8 cellular contexts compared by ENCODE assay signal in the genomic region with DNA sequence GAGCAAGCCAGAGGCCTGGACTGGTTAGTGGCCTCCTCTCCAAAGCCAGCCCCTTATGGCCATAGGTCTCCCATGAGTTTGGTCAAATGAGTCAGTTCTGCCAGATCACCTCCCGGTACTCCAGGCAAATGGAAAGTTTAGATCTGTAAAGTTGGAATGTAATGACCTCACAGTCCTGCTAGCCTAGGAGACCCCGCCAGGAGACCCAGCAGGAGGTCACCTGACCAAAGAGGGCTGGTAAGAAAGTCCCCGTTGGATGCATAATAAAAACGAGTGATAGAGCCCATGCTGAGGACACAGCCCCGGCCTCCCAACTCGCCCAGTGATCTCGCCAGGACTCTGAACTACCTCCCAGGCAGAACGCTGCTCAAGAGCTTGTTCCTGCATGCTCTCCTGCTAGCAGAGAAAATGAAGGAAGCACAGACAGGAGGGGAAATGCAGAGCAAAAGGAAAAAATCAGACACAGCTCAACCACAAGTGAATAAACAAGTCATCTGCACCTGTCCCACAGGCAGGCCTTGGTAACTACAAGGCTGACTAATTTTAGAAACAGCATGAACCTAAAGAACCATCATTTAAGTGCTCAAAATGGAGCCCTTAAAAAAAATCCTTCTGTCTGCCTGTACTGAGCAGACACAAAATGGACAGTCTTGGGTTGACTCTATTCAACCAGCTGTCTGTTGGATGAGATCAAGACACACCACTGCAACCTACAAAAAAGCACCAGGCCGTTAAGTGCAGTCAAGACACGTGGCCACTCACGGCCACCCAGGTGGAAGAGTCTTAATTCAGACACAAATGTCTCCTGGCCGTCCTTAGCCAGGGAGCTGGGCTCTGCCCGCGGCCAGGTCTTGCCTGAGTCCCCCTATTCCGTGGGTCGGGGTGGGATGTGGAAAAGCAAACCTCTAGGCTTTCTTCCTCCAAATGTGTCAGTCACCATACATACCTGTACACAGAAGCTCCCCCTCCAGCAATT. TPM values are rescaled to one million over a fixed set of nuclear protein-coding genes. Genes with fewer than 3 reads are reported as not detected.
DNase-seq lines count a peak whose midpoint lies in the region; ATAC-seq, FAIRE-seq and TF ChIP-seq lines count a peak whose summit lies in the region.

No MANE protein-coding gene starts in this region.

- no peak overlapping the region for H2BK15ac ChIP-seq in H1 (ENCODE audit: low read length)

- H3K27ac ChIP-seq in H1 (ENCODE audit: low read depth, low read length) (peak overlapping the region; percentile 76), psoas muscle (peak overlapping the region; percentile 85)

- no peak overlapping the region for H3K14ac ChIP-seq in H1 (ENCODE audit: insufficient read length)

- POLR2A ChIA-PET in H1 (lab: Charles Lee; ENCODE audit: partially characterized antibody) = interaction anchor here (0.9 to 1.9 kb wide), 11 partner anchors 9 to 85 kb away, joined by 3 to 7 read pairs (median 5); partner anchors contain the start of genes CDIP1 and UBALD1

- peak overlapping the region in 2 of 4 experiments; percentile 37 to 44; a peak in 3 of 7 replicates for H3K9ac ChIP-seq in H1 (replicated peaks in 1 of 4; ENCODE audit: extremely low read depth in 1 of 4, low read depth in 3 of 4, low read length in 3 of 4)

- H3K4me3 ChIP-seq in H1 (ENCODE audit: extremely low read depth in 1 of 4, insufficient read depth in 2 of 4, low read depth in 3 of 4, low read length in 4 of 4) (peak overlapping the region in 2 of 4 experiments; percentile 12 to 17; a peak in 2 of 8 replicates), psoas muscle (peak overlapping the region; percentile 40)

- H3K18ac ChIP-seq in H1 (ENCODE audit: extremely low read depth, low read length) = peak overlapping the region; percentile 39; the same call in 1 of the 2 replicates

- 0 out of 2 replicates have a peak overlapping the region, but pooled peaks have one; percentile 11 for H2BK12ac ChIP-seq in H1 (ENCODE audit: low read depth, low read length)

- H4K8ac ChIP-seq in H1 (ENCODE audit: extremely low read depth, insufficient read depth, low read length) = no peak overlapping the region

- CTCF ChIA-PET in H1 (lab: Charles Lee; ENCODE audit: partially characterized antibody) = interaction anchor here (0.5 to 40.7 kb wide), 5 partner anchors 13 to 93 kb away, joined by 3 to 968 read pairs (median 26); partner anchors contain the start of genes C16orf96 and CDIP1

- H2BK120ac ChIP-seq in H1 (replicated peaks; ENCODE audit: low read depth, low read length) = no peak overlapping the region

- peak; percentile 52 to 79 (median 64) for ATAC-seq in psoas muscle
- ATAC-seq in HG03432 (IDR thresholded peaks at IDR 0.05; ENCODE audit: unreplicated experiment) = no peak
- no peak for ATAC-seq in GM18868 (IDR thresholded peaks at IDR 0.05; ENCODE audit: unreplicated experiment)

- 0 out of 3 replicates have a peak, but pooled peaks of 1 of the 2 experiments have one; percentile 51 for TF ChIP-seq POLR2A in H1 (IDR thresholded peaks at IDR 0.05; ENCODE audit: control extremely low read depth in 1 of 2, low read depth in 2 of 2, low read length in 2 of 2)

- H2BK5ac ChIP-seq in H1 (ENCODE audit: low read depth, low read length) = peak overlapping the region; percentile 18

- no peak for TF ChIP-seq RAD21 in H1 (IDR thresholded peaks at IDR 0.05 in 1 of 2, conservative IDR thresholded peaks at IDR 0.05 in 1 of 2; ENCODE audit: low read depth in 2 of 2, low read length in 2 of 2)

- H3K4ac ChIP-seq in H1 (replicated peaks; ENCODE audit: insufficient read length, low read depth, low read length) = peak overlapping the region; percentile 24

- H3K23me2 ChIP-seq in H1 (ENCODE audit: low read depth, low read length) = no peaks in the 10 kb centered on the region; the same call in 1 of the 2 replicates

- H3K79me1 ChIP-seq in H1 (ENCODE audit: low read depth, low read length) = peaks cover 16% of the 10 kb centered on the region

- DNase-seq in GM19239 (ENCODE audit: insufficient read length, low spot score) = no peak
- DNase-seq in NCI-H226 = peak; percentile 65
- peak; percentile 76 to 91 for DNase-seq in H1 (ENCODE audit: low read depth in 1 of 2, low spot score in 2 of 2)
- DNase-seq in psoas muscle = no peak
- no peak for DNase-seq in NOMO-1 (lab: John Stamatoyannopoulos, UW; ENCODE audit: unreplicated experiment in 2 of 2)
- DNase-seq in ecto neural progenitor cell (ENCODE audit: low spot score) = no peak

- no peak overlapping the region for H4K91ac ChIP-seq in H1 (replicated peaks; ENCODE audit: insufficient read length, low read length)

- H2AFZ ChIP-seq in H1 (ENCODE audit: low read length) = no peak overlapping the region

- H3K4me1 ChIP-seq in H1 (replicated peaks in 1 of 4; ENCODE audit: control insufficient read depth in 3 of 4, insufficient read depth in 4 of 4, low read length in 3 of 4) (peaks cover 4 to 14% (median 10%) of the 10 kb centered on the region in 4 experiments), psoas muscle (peaks cover 32% of the 10 kb centered on the region)

- no peak overlapping the region for H4K5ac ChIP-seq in H1 (ENCODE audit: insufficient read length, low read depth, low read length)

- H3K79me2 ChIP-seq in H1 (ENCODE audit: control insufficient read depth in 1 of 2, insufficient read depth in 2 of 2, low read length in 2 of 2) = peaks cover 0 to 45% of the 10 kb centered on the region in 2 experiments; a peak in 2 of 4 replicates

- no peak overlapping the region for H3K23ac ChIP-seq in H1 (ENCODE audit: insufficient read length)

- peaks cover 0 to 11% of the 10 kb centered on the region in 2 experiments for H4K20me1 ChIP-seq in H1 (replicated peaks in 1 of 2; ENCODE audit: control insufficient read depth in 1 of 2, insufficient read depth in 2 of 2, low read length in 2 of 2)

- H2AK5ac ChIP-seq in H1 (ENCODE audit: low read depth, low read length) = 0 out of 2 replicates have a peak overlapping the region, but pooled peaks have one; percentile 29

- peak overlapping the region; percentile 58 to 63 for H3K4me2 ChIP-seq in H1 (ENCODE audit: insufficient read depth in 1 of 2, low read depth in 2 of 2, low read length in 2 of 2)

- H3K36me3 ChIP-seq in H1 (ENCODE audit: control insufficient read depth in 2 of 4, insufficient read depth in 4 of 4, low read length in 3 of 4) (peaks cover 2 to 11% (median 6%) of the 10 kb centered on the region in 4 experiments; a peak in 6 of 8 replicates), psoas muscle (ENCODE audit: insufficient read depth in 1 of 2, low read depth in 1 of 2) (peaks cover 0 to 7% of the 10 kb centered on the region in 2 donors)

- H3K27me3 ChIP-seq in H1 (replicated peaks in 1 of 4; ENCODE audit: control insufficient read depth in 3 of 4, extremely low read depth in 1 of 4, insufficient read depth in 3 of 4, low read length in 3 of 4) (no peaks in the 10 kb centered on the region), psoas muscle (ENCODE audit: insufficient read depth in 3 of 3, low read length in 2 of 3) (no peaks in the 10 kb centered on the region)

- 0 out of 3 replicates have a peak, but pooled peaks of 1 of the 2 experiments have one; percentile 59 for TF ChIP-seq EP300 in H1 (IDR thresholded peaks at IDR 0.05; ENCODE audit: borderline replicate concordance in 1 of 2, low read depth in 2 of 2, low read length in 2 of 2)

- TF ChIP-seq CTCF in H1 (IDR thresholded peaks at IDR 0.05; ENCODE audit: control extremely low read depth in 1 of 3, insufficient read depth in 1 of 3, low read depth in 1 of 3, low read length in 3 of 3) (0 out of 4 replicates have a peak, but pooled peaks of 1 of the 3 experiments have one; percentile 2), psoas muscle (IDR thresholded peaks at IDR 0.05) (no peak)

- FAIRE-seq in GM19239 (lab: Jason Lieb, UNC) (peak; percentile 47), H1 (lab: Jason Lieb, UNC) (peak; percentile 76)

- H3K9me3 ChIP-seq in H1 (ENCODE audit: insufficient read depth in 2 of 2, low read depth in 1 of 2, low read length in 1 of 2) = no peaks in the 10 kb centered on the region
- no peaks in the 10 kb centered on the region for H3K9me3 ChIP-seq in psoas muscle

- H3K56ac ChIP-seq in H1 (replicated peaks; ENCODE audit: insufficient read length, low read depth, low read length) = no peak overlapping the region

- intact Hi-C loops in psoas muscle (cut with DNase I) = no loop called here

- 26% methylated on average over 16 of the region's 16 CpGs; no CpG with 5 or more reads in 1 of the 2 experiments for WGBS in H1 (ENCODE audit: extremely low coverage in 1 of 2, insufficient coverage in 1 of 2, insufficient read length in 1 of 2, insufficient replicate concordance in 2 of 2, low coverage in 1 of 2, low lambda C conversion rate in 2 of 2, missing lambda C conversion rate in 1 of 2), 2 experiments
- WGBS in psoas muscle, 3 donors = 54 to 63% (median 58%) methylated on average over 16 of the region's 16 CpGs

- H2BK20ac ChIP-seq in H1 (ENCODE audit: low read length) = peak overlapping the region; percentile 72; the same call in 1 of the 2 replicates

RNA-seq across cellular contexts. Expression of gene CDIP1, which starts 9.2 kb away (rescaled TPM):
- total RNA-seq in H1 (2021; fragmentation: NEBNext Ultra II Directional; extraction: Animal tissue kit (Norgen Biotek cat#: 25700)) = 73.7 and 76.3 TPM in 2 replicates
- polyA plus RNA-seq in H1 (2011; rRNA removed) (56.6 and 91.0 TPM in 2 replicates), psoas muscle (10 to 100 TPM; 18.7 to 33.6 (median 22.3) TPM)
- polyA plus RNA-seq in H1 (2011; cell fraction: cytosol; rRNA removed) = 30.3 TPM
- polyA plus RNA-seq in H1 (2011; cell fraction: nucleus; rRNA removed) = 56.4 TPM
- 63.4 to 93.4 TPM (median 83.5 TPM) in 4 replicates for polyA plus RNA-seq in H1 (2012, experiment 1 of 2)
- 84.1 TPM for polyA plus RNA-seq in H1 (2012, experiment 2 of 2)
- 34.2 TPM for polyA plus RNA-seq in H1 (2013, experiment 1 of 2)
- 34.4 TPM for polyA plus RNA-seq in H1 (2013, experiment 2 of 2)
- polyA minus RNA-seq in H1 (2011; rRNA and poly(A)+ RNA removed) = 28.0 and 32.6 TPM in 2 replicates
- 24.1 TPM for polyA minus RNA-seq in H1 (2011; cell fraction: cytosol; rRNA and poly(A)+ RNA removed)
- 26.3 TPM for polyA minus RNA-seq in H1 (2011; cell fraction: nucleus; rRNA and poly(A)+ RNA removed)
- 10 to 100 TPM; 29.1 to 51.8 (median 34.9) TPM for total RNA-seq in psoas muscle

RNA-seq across cellular contexts. Expression of gene C16orf96, which starts 26.8 kb away (rescaled TPM):
- total RNA-seq in H1 (2021; fragmentation: NEBNext Ultra II Directional; extraction: Animal tissue kit (Norgen Biotek cat#: 25700)) = 1.3 and 1.6 TPM in 2 replicates
- polyA plus RNA-seq in H1 (2011; rRNA removed) = 1.0 and 1.8 TPM in 2 replicates
- polyA plus RNA-seq in H1 (2011; cell fraction: cytosol; rRNA removed) = 0.97 TPM
- 2.1 TPM for polyA plus RNA-seq in H1 (2011; cell fraction: nucleus; rRNA removed)
- polyA plus RNA-seq in H1 (2012, experiment 1 of 2) = 1.4 to 2.0 TPM (median 1.5 TPM) in 4 replicates
- polyA plus RNA-seq in H1 (2012, experiment 2 of 2) = 1.1 TPM
- polyA plus RNA-seq in H1 (2013, experiment 1 of 2) = 0.67 TPM
- polyA plus RNA-seq in H1 (2013, experiment 2 of 2) = 0.72 TPM
- polyA minus RNA-seq in H1 (2011; rRNA and poly(A)+ RNA removed) = 1.4 and 1.6 TPM in 2 replicates
- polyA minus RNA-seq in H1 (2011; cell fraction: cytosol; rRNA and poly(A)+ RNA removed) = 1.5 TPM
- polyA minus RNA-seq in H1 (2011; cell fraction: nucleus; rRNA and poly(A)+ RNA removed) = 1.9 TPM
- total RNA-seq in psoas muscle = under 1 TPM in 3 of 4 donors, not detected in 1; 0.04 to 0.32 (median 0.07) TPM
- under 1 TPM in 1 of 3 donors, not detected in 2; 0.05 TPM for polyA plus RNA-seq in psoas muscle

RNA-seq across cellular contexts. Expression of gene HMOX2, which starts 53.2 kb away (rescaled TPM):
- 45.6 and 48.4 TPM in 2 replicates for total RNA-seq in H1 (2021; fragmentation: NEBNext Ultra II Directional; extraction: Animal tissue kit (Norgen Biotek cat#: 25700))
- 33.7 and 36.5 TPM in 2 replicates for polyA plus RNA-seq in H1 (2011; rRNA removed)
- 43.5 TPM for polyA plus RNA-seq in H1 (2011; cell fraction: cytosol; rRNA removed)
- polyA plus RNA-seq in H1 (2011; cell fraction: nucleus; rRNA removed) = 39.8 TPM
- polyA plus RNA-seq in H1 (2012, experiment 1 of 2) = 43.6 to 48.5 TPM (median 44.9 TPM) in 4 replicates
- 35.4 TPM for polyA plus RNA-seq in H1 (2012, experiment 2 of 2)
- 31.2 TPM for polyA plus RNA-seq in H1 (2013, experiment 1 of 2)
- polyA plus RNA-seq in H1 (2013, experiment 2 of 2) = 28.8 TPM
- polyA minus RNA-seq in H1 (2011; rRNA and poly(A)+ RNA removed) = 33.6 and 42.8 TPM in 2 replicates
- 16.3 TPM for polyA minus RNA-seq in H1 (2011; cell fraction: cytosol; rRNA and poly(A)+ RNA removed)
- polyA minus RNA-seq in H1 (2011; cell fraction: nucleus; rRNA and poly(A)+ RNA removed) = 17.1 TPM
- total RNA-seq in psoas muscle = 10 to 100 TPM; 20.8 to 26.6 (median 22.6) TPM
- polyA plus RNA-seq in psoas muscle = 10 to 100 TPM; 22.2 to 49.0 (median 23.8) TPM

RNA-seq across cellular contexts. Expression of gene NMRAL1, which starts 54.9 kb away (rescaled TPM):
- 66.8 and 72.5 TPM in 2 replicates for total RNA-seq in H1 (2021; fragmentation: NEBNext Ultra II Directional; extraction: Animal tissue kit (Norgen Biotek cat#: 25700))
- 143 and 196 TPM in 2 replicates for polyA plus RNA-seq in H1 (2011; rRNA removed)
- polyA plus RNA-seq in H1 (2011; cell fraction: cytosol; rRNA removed) = 148 TPM
- 106 TPM for polyA plus RNA-seq in H1 (2011; cell fraction: nucleus; rRNA removed)
- 63.8 to 98.0 TPM (median 91.2 TPM) in 4 replicates for polyA plus RNA-seq in H1 (2012, experiment 1 of 2)
- polyA plus RNA-seq in H1 (2012, experiment 2 of 2) = 136 TPM
- 60.8 TPM for polyA plus RNA-seq in H1 (2013, experiment 1 of 2)
- 64.5 TPM for polyA plus RNA-seq in H1 (2013, experiment 2 of 2)
- polyA minus RNA-seq in H1 (2011; rRNA and poly(A)+ RNA removed) = 72.7 and 89.1 TPM in 2 replicates
- 55.3 TPM for polyA minus RNA-seq in H1 (2011; cell fraction: cytosol; rRNA and poly(A)+ RNA removed)
- polyA minus RNA-seq in H1 (2011; cell fraction: nucleus; rRNA and poly(A)+ RNA removed) = 63.2 TPM
- total RNA-seq in psoas muscle = 1 to 10 TPM; 2.5 to 5.5 (median 3.9) TPM
- 1 to 10 TPM; 4.0 to 5.1 (median 4.2) TPM for polyA plus RNA-seq in psoas muscle

Comparison
In these comparisons a context has a peak if more than half of its experiments do, and no peak if none do; other contexts are left out.
1. DNase-seq: peak in NCI-H226 (single experiment) and H1 (2 of 2); none in GM19239 (single experiment), psoas muscle (0 of 2), NOMO-1 (0 of 2) and ecto neural progenitor cell (single experiment).
2. ATAC-seq: peak in psoas muscle (4 of 4); none in HG03432 (single experiment) and GM18868 (single experiment).